8 cellular contexts compared by ENCODE assay signal in the genomic region with DNA sequence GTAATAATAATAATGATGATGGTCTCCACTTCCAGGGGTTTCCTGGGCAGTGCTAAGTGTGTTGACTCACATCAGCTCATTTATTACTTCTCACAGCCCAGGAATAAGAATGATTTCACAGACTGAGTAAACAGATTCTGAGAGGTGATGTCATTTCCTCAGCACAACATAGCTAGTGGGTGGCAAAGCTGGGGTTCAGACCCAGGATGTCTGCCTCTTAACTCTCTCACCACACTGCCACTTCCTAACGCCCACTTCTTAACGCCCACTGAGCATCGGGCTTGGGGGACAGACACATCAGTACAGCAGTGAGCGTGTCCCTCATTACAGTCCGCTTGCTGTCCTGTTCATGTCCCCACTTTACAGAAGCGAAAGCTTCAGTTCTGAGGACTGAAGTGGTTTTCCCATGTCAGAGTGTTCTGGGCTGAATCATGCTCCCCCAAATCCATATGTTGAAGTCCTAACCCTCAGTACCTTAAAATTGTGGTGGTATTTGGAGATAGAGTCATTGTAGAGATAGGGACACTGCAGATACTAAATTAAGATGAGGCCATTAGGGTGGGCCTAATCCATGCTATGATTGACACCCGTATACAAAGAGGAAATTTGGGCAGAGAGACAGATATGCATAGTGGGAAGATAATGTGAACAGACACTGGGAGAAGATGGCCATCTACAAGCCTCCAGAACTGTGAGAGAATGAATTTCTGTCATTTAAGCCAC.
DNase-seq lines count a peak whose midpoint lies in the region; ATAC-seq and TF ChIP-seq lines count a peak whose summit lies in the region.

No MANE protein-coding gene starts in this region.

- TF ChIP-seq CTCF in stomach (IDR thresholded peaks at IDR 0.05), result no peak

- H3K27ac ChIP-seq in stomach, result no peak overlapping the region

- no peaks in the 10 kb centered on the region for H3K27me3 Mint-ChIP-seq in activated naive CD8-positive, alpha-beta T cell treated with anti-CD3 and anti-CD28 coated beads for 36 hours

- H3K9me3 ChIP-seq in stomach, result no peaks in the 10 kb centered on the region

- DNase-seq in OCI-M1 (lab: John Stamatoyannopoulos, UW) (peak; percentile 23), skeletal muscle cell (ENCODE audit: low read depth) (peak; percentile 56), left lobe of liver (ENCODE audit: low spot score) (no peak), stomach (no peak), SIG-M5 treated with dmso at 0.1 percent for 504 hours (lab: John Stamatoyannopoulos, UW; ENCODE audit: unreplicated experiment) (no peak), SKM-1 (lab: John Stamatoyannopoulos, UW; ENCODE audit: unreplicated experiment) (no peak)
- peak; percentile 69 for DNase-seq in activated naive CD8-positive, alpha-beta T cell treated with anti-CD3 and anti-CD28 coated beads for 36 hours

- ATAC-seq in GM18867 (IDR thresholded peaks at IDR 0.05; ENCODE audit: unreplicated experiment) (peak; percentile 66), left lobe of liver (no peak)

- intact Hi-C loops in stomach (cut with DNase I; ENCODE audit: low total_unique reads), result no loop called here

- H3K4me1 Mint-ChIP-seq in activated naive CD8-positive, alpha-beta T cell treated with anti-CD3 and anti-CD28 coated beads for 36 hours, result peaks cover 27% of the 10 kb centered on the region

- H3K27ac Mint-ChIP-seq in activated naive CD8-positive, alpha-beta T cell treated with anti-CD3 and anti-CD28 coated beads for 36 hours, result peak overlapping the region; percentile 50

- H3K4me1 ChIP-seq in stomach, result no peaks in the 10 kb centered on the region

- no peak overlapping the region for H3K4me3 ChIP-seq in skeletal muscle cell (ENCODE audit: low read depth, low read length)
- no peak overlapping the region for H3K4me3 ChIP-seq in stomach

- no peak for TF ChIP-seq POLR2A in stomach (IDR thresholded peaks at IDR 0.05)

- no peaks in the 10 kb centered on the region for H3K9me3 Mint-ChIP-seq in activated naive CD8-positive, alpha-beta T cell treated with anti-CD3 and anti-CD28 coated beads for 36 hours

- no peak for TF ChIP-seq EP300 in stomach (IDR thresholded peaks at IDR 0.05)

- WGBS in stomach, 5 donors, result 67 to 79% (median 72%) methylated on average over 7 of the region's 7 CpGs

- no peak overlapping the region for H3K4me3 Mint-ChIP-seq in activated naive CD8-positive, alpha-beta T cell treated with anti-CD3 and anti-CD28 coated beads for 36 hours

- no peaks in the 10 kb centered on the region for H3K36me3 Mint-ChIP-seq in activated naive CD8-positive, alpha-beta T cell treated with anti-CD3 and anti-CD28 coated beads for 36 hours

- H3K27me3 ChIP-seq in stomach, result no peaks in the 10 kb centered on the region

- H3K36me3 ChIP-seq in stomach, result no peaks in the 10 kb centered on the region

Comparison
In these comparisons a context has a peak if more than half of its experiments do, and no peak if none do; other contexts are left out.
1. DNase-seq: peak in OCI-M1 (single experiment), activated naive CD8-positive, alpha-beta T cell treated with anti-CD3 and anti-CD28 coated beads for 36 hours (single experiment) and skeletal muscle cell (single experiment); none in left lobe of liver (single experiment), stomach (single experiment), SIG-M5 treated with dmso at 0.1 percent for 504 hours (single experiment) and SKM-1 (single experiment).